ENCODE assay signal across 23 cellular contexts in the genomic region with DNA sequence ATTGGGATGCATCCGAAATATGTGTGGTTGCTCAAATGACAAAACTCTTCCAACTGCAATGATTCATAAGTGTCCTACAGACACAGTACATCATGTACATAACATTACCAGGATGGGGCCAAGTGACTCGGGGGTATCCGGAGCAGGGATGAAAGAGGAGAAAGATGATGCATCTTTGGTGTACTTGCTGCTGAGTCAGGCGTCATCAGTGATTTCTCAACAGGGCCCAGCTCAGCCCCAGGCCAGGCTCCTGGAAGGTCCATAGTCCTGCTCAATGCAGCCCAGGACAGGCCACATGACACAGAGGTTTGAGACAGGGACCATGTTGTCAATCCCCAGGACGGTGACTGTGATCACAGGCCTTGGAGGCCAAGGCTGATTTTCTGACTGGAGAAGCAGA. TPM values are rescaled to one million over a fixed set of nuclear protein-coding genes. Genes with fewer than 3 reads are reported as not detected.
DNase-seq lines count a peak whose midpoint lies in the region; ATAC-seq and TF ChIP-seq lines count a peak whose summit lies in the region.
"Had no signal": no experiment of that assay in that cellular context is flagged by ENCODE, and none has a peak within 500 bp of the region (broad histone marks: within the 10 kb centered on the region; RNA-seq: fewer than 3 reads in every experiment).

No MANE protein-coding gene starts in this region.

- no peaks in the 10 kb centered on the region for H4K20me1 ChIP-seq in mammary epithelial cell (ENCODE audit: insufficient read depth, low read length)

- no peak overlapping the region for H2AFZ ChIP-seq in mammary epithelial cell (ENCODE audit: low read depth, low read length)

- H3K27ac ChIP-seq in mammary epithelial cell (ENCODE audit: insufficient read depth, low read depth, low read length): no peak overlapping the region
- H3K27ac ChIP-seq: ascending aorta, colonic mucosa, upper lobe of right lung had no signal

- H3K4me3 ChIP-seq in mammary epithelial cell (replicated peaks in 1 of 3; ENCODE audit: insufficient read depth in 1 of 3, low read depth in 2 of 3, low read length in 3 of 3): no peak overlapping the region
- H3K4me3 ChIP-seq: ascending aorta, colonic mucosa, upper lobe of right lung had no signal

- peak; percentile 87 for DNase-seq in MCF 10A (ENCODE audit: unreplicated experiment)
- no peak for DNase-seq in mammary epithelial cell
- peak; percentile 58 for DNase-seq in RPMI7951 (ENCODE audit: low read depth)
- peak; percentile 37 for DNase-seq in fibroblast of the conjunctiva (ENCODE audit: low read depth)
- no peak for DNase-seq in stimulated activated effector memory CD8-positive, alpha-beta T cell treated with anti-CD3 and anti-CD28 coated beads, Interleukin-12 subunit alpha, Interleukin-12 subunit beta, amount 100 ng/mL, for 72 hours (ENCODE audit: low spot score in 2 of 2)
- DNase-seq: CD8-positive, alpha-beta memory T cell; colonic mucosa; DND-41; NCI-H2081; NCI-H524; stimulated activated CD4-positive, alpha-beta T cell treated with anti-CD3 and anti-CD28 coated beads, Interleukin-15, amount 100 ng/mL, for 24 hours; stimulated activated naive CD4-positive, alpha-beta T cell treated with Interleukin-2 at 50 U/mL for 16 hours; upper lobe of right lung had no signal

- peaks cover 16% of the 10 kb centered on the region for H3K4me1 Mint-ChIP-seq in MCF 10A (ENCODE audit: insufficient read depth, unreplicated experiment)
- H3K4me1 Mint-ChIP-seq in stimulated activated effector memory CD8-positive, alpha-beta T cell treated with anti-CD3 and anti-CD28 coated beads, Interleukin-12 subunit alpha, Interleukin-12 subunit beta, amount 100 ng/mL, for 72 hours: no peaks in the 10 kb centered on the region
- H3K4me1 Mint-ChIP-seq: neural crest cell had no signal

- POLR2A ChIA-PET in MCF 10A (lab: Yijun Ruan, JAX): interaction anchor here (0.8 kb wide), 1 partner anchor 13 kb away, joined by 3 read pairs; no protein-coding TSS in a partner anchor

- CTCF ChIA-PET in MCF 10A (lab: Yijun Ruan, JAX) (interaction anchor here (0.6 to 6.6 kb wide), 7 partner anchors 12 to 430 kb away, joined by 3 to 68 read pairs (median 4); no protein-coding TSS in a partner anchor), mammary epithelial cell (lab: Charles Lee; ENCODE audit: low non-redundant PET) (no interaction called here)

- no peaks in the 10 kb centered on the region for H3K9me3 ChIP-seq in mammary epithelial cell (replicated peaks; ENCODE audit: insufficient read depth, low read length)
- H3K9me3 ChIP-seq: ascending aorta, colonic mucosa, upper lobe of right lung had no signal

- no peaks in the 10 kb centered on the region for H3K9me3 Mint-ChIP-seq in MCF 10A (ENCODE audit: unreplicated experiment)
- H3K9me3 Mint-ChIP-seq in stimulated activated effector memory CD8-positive, alpha-beta T cell treated with anti-CD3 and anti-CD28 coated beads, Interleukin-12 subunit alpha, Interleukin-12 subunit beta, amount 100 ng/mL, for 72 hours: no peaks in the 10 kb centered on the region
- H3K9me3 Mint-ChIP-seq: CD8-positive, alpha-beta memory T cell; IgD-negative memory B cell; neural crest cell had no signal

- no peaks in the 10 kb centered on the region for H3K36me3 ChIP-seq in mammary epithelial cell (ENCODE audit: insufficient read depth, low read length)
- H3K36me3 ChIP-seq: ascending aorta, colonic mucosa, upper lobe of right lung had no signal

- H3K9ac ChIP-seq in mammary epithelial cell (ENCODE audit: insufficient read depth, low read length): no peak overlapping the region

- TF ChIP-seq CTCF in MCF 10A (IDR thresholded peaks at IDR 0.05; ENCODE audit: unreplicated experiment) (no peak), mammary epithelial cell (conservative IDR thresholded peaks at IDR 0.05 in 1 of 2, IDR thresholded peaks at IDR 0.05 in 1 of 2; ENCODE audit: extremely low read depth in 1 of 2, insufficient read depth in 1 of 2, low read depth in 1 of 2, low read length in 2 of 2) (no peak)

- no peak overlapping the region for H3K4me2 ChIP-seq in mammary epithelial cell (ENCODE audit: insufficient read depth, low read depth, low read length)

- peak; percentile 53 for ATAC-seq in stimulated activated effector memory CD8-positive, alpha-beta T cell treated with anti-CD3 and anti-CD28 coated beads, Interleukin-12 subunit alpha, Interleukin-12 subunit beta, amount 100 ng/mL, for 72 hours
- no peak for ATAC-seq in HG03378 (IDR thresholded peaks at IDR 0.05; ENCODE audit: unreplicated experiment)
- no peak for ATAC-seq in GM18498 (IDR thresholded peaks at IDR 0.05; ENCODE audit: unreplicated experiment)
- no peak for ATAC-seq in HG03039 (IDR thresholded peaks at IDR 0.05; ENCODE audit: unreplicated experiment)
- ATAC-seq: activated CD4-positive, CD25-positive, alpha-beta regulatory T cell treated with anti-CD3 and anti-CD28 coated beads, Interleukin-2, amount 50 U/mL, for 24 hours had no signal

- H3K4me3 Mint-ChIP-seq in MCF 10A (ENCODE audit: unreplicated experiment): no peak overlapping the region
- H3K4me3 Mint-ChIP-seq in stimulated activated effector memory CD8-positive, alpha-beta T cell treated with anti-CD3 and anti-CD28 coated beads, Interleukin-12 subunit alpha, Interleukin-12 subunit beta, amount 100 ng/mL, for 72 hours: no peak overlapping the region
- H3K4me3 Mint-ChIP-seq: CD8-positive, alpha-beta memory T cell; IgD-negative memory B cell; neural crest cell had no signal

- no peak overlapping the region for H3K27ac Mint-ChIP-seq in MCF 10A (ENCODE audit: low read depth, unreplicated experiment)
- peak overlapping the region; percentile 71 for H3K27ac Mint-ChIP-seq in stimulated activated effector memory CD8-positive, alpha-beta T cell treated with anti-CD3 and anti-CD28 coated beads, Interleukin-12 subunit alpha, Interleukin-12 subunit beta, amount 100 ng/mL, for 72 hours

- H3K27me3 Mint-ChIP-seq in MCF 10A (ENCODE audit: insufficient read depth, unreplicated experiment): no peaks in the 10 kb centered on the region

- in situ Hi-C loops in mammary epithelial cell (cut with MboI; ENCODE audit: low sequenced_read_pairs in 2 of 2): no loop called here

- no peaks in the 10 kb centered on the region for H3K79me2 ChIP-seq in mammary epithelial cell (ENCODE audit: insufficient read depth, low read length)

- BruUV-seq in MCF 10A (replicated peaks; lab: Mats Ljungman, UMichigan) (no TSS peak), mammary epithelial cell (replicated peaks; lab: Mats Ljungman, UMichigan) (no TSS peak)

- no peaks in the 10 kb centered on the region for H3K36me3 Mint-ChIP-seq in MCF 10A (ENCODE audit: insufficient read depth, unreplicated experiment)
- H3K36me3 Mint-ChIP-seq in stimulated activated effector memory CD8-positive, alpha-beta T cell treated with anti-CD3 and anti-CD28 coated beads, Interleukin-12 subunit alpha, Interleukin-12 subunit beta, amount 100 ng/mL, for 72 hours: no peaks in the 10 kb centered on the region
- H3K36me3 Mint-ChIP-seq: CD8-positive, alpha-beta memory T cell; IgD-negative memory B cell had no signal

- WGBS in mammary epithelial cell (ENCODE audit: low coverage, missing lambda C conversion rate): 40% methylated on average over 4 of the region's 5 CpGs

- no peaks in the 10 kb centered on the region for H3K4me1 ChIP-seq in mammary epithelial cell (ENCODE audit: insufficient read depth, low read length)
- H3K4me1 ChIP-seq: ascending aorta, colonic mucosa, upper lobe of right lung had no signal

- H3K27me3 ChIP-seq in mammary epithelial cell (ENCODE audit: insufficient read depth, low read length): no peaks in the 10 kb centered on the region
- H3K27me3 ChIP-seq: ascending aorta, colonic mucosa, upper lobe of right lung had no signal

- intact Hi-C loops in MCF 10A (cut with micrococcal nuclease): no loop called here
- intact Hi-C loops in mammary epithelial cell (cut with micrococcal nuclease): no loop called here

- dilution Hi-C loops in mammary epithelial cell (cut with HindIII; ENCODE audit: low sequenced_read_pairs): no loop called here

RNA-seq across cellular contexts. Expression of gene GGTLC2, which starts 59.3 kb away (rescaled TPM):
- total RNA-seq in MCF 10A (2022) (not detected in 2 replicates), mammary epithelial cell (not detected)
- not detected for polyA plus RNA-seq in mammary epithelial cell
- not detected for polyA minus RNA-seq in mammary epithelial cell
- total RNA-seq in RPMI7951 (2014; rRNA removed; shearing (Covaris generic)): not detected in 2 replicates
- total RNA-seq: A673; ascending aorta; CD8-positive, alpha-beta memory T cell; colonic mucosa; epithelial cell of proximal tubule; neural crest cell; SK-MEL-5 had no signal
- polyA plus RNA-seq: CD8-positive, alpha-beta memory T cell; IgD-negative memory B cell had no signal

Comparison
In these comparisons a context has a peak if more than half of its experiments do, and no peak if none do; other contexts are left out.
1. DNase-seq: peak in MCF 10A (single experiment), RPMI7951 (single experiment) and fibroblast of the conjunctiva (single experiment); none in mammary epithelial cell (single experiment) and stimulated activated effector memory CD8-positive, alpha-beta T cell treated with anti-CD3 and anti-CD28 coated beads, Interleukin-12 subunit alpha, Interleukin-12 subunit beta, amount 100 ng/mL, for 72 hours (0 of 2).